Comparison of ENCODE assay signal across 30 cellular contexts in the genomic region with DNA sequence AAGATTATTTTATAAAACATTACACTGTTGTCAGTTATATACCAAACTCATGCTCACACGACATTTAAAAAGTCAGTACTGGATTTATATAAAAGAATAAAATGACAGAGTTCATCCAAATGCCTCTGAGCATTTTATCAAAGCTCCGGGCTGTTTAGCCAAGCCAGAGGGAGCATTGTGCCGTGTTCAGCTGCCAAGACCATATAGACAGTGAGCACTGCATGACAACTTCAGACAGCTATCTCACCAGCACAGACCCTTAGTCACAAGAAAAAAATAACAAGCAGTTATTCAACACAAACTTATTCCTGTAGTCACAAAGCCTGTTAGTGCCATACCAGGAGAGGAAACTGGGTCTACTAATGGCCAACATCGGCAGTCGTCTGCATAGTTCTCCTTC.
"Had no signal": no experiment of that assay in that cellular context is flagged by ENCODE, and none has a peak within 500 bp of the region (broad histone marks: within the 10 kb centered on the region; RNA-seq: fewer than 3 reads in every experiment).

No MANE protein-coding gene starts in this region.

- H3K27ac ChIP-seq: lower lobe of right lung, pancreas, prostate gland, spleen, suprapubic skin, thoracic aorta, tibial artery, upper lobe of right lung had no signal

- H3K27me3 Mint-ChIP-seq: stimulated activated naive CD8-positive, alpha-beta T cell treated with anti-CD3 and anti-CD28 coated beads, Interleukin-15, Interleukin-2, amounts not matched to agents 100 ng/mL and 50 ng/mL, for 24 hours had no signal

- H3K27ac Mint-ChIP-seq: naive thymus-derived CD8-positive, alpha-beta T cell; nephron; stimulated activated effector memory CD8-positive, alpha-beta T cell treated with anti-CD3 and anti-CD28 coated beads, Interleukin-12 subunit alpha, Interleukin-12 subunit beta, amount 100 ng/mL, for 72 hours; stimulated activated naive CD8-positive, alpha-beta T cell treated with anti-CD3 and anti-CD28 coated beads, Interleukin-15, Interleukin-2, amounts not matched to agents 100 ng/mL and 50 ng/mL, for 24 hours had no signal

- H3K4me1 Mint-ChIP-seq: naive thymus-derived CD8-positive, alpha-beta T cell; nephron; neural crest cell; stimulated activated effector memory CD8-positive, alpha-beta T cell treated with anti-CD3 and anti-CD28 coated beads, Interleukin-12 subunit alpha, Interleukin-12 subunit beta, amount 100 ng/mL, for 72 hours had no signal

- H3K4me1 ChIP-seq: lower lobe of right lung, pancreas, prostate gland, spleen, suprapubic skin, tibial artery, upper lobe of right lung had no signal

- FAIRE-seq: keratinocyte, pancreas, small intestine, urothelium cell line had no signal

- H3K36me3 ChIP-seq: lower lobe of right lung, pancreas, prostate gland, spleen, suprapubic skin, thoracic aorta, tibial artery, upper lobe of right lung had no signal

- H3K4me3 ChIP-seq: lower lobe of right lung, pancreas, prostate gland, spleen, suprapubic skin, thoracic aorta, tibial artery, upper lobe of right lung had no signal

- H3K27me3 ChIP-seq: pancreas, spleen, suprapubic skin, tibial artery, upper lobe of right lung had no signal

- H3K36me3 Mint-ChIP-seq: naive thymus-derived CD8-positive, alpha-beta T cell; stimulated activated effector memory CD8-positive, alpha-beta T cell treated with anti-CD3 and anti-CD28 coated beads, Interleukin-12 subunit alpha, Interleukin-12 subunit beta, amount 100 ng/mL, for 72 hours had no signal

- ATAC-seq: left lobe of liver; lower lobe of right lung; naive thymus-derived CD8-positive, alpha-beta T cell; pancreas; right cardiac atrium; sciatic nerve; stimulated activated effector memory CD8-positive, alpha-beta T cell treated with anti-CD3 and anti-CD28 coated beads, Interleukin-12 subunit alpha, Interleukin-12 subunit beta, amount 100 ng/mL, for 72 hours; upper lobe of right lung had no signal

- DNase-seq: hippocampal formation; kidney glomerular epithelial cell; left cardiac atrium; lower lobe of right lung; mammary epithelial cell; mesenchymal stem cell; naive thymus-derived CD8-positive, alpha-beta T cell; nucleus accumbens; pancreas; posterior cingulate gyrus; retina; right cardiac atrium; small intestine; spleen; stimulated activated CD4-positive, alpha-beta T cell treated with anti-CD3 and anti-CD28 coated beads, Interleukin-4, amount 100 ng/mL, for 24 hours; stimulated activated naive CD4-positive, alpha-beta T cell; tibial artery; trophoblast cell; upper lobe of right lung had no signal

- H3K4me3 Mint-ChIP-seq: naive thymus-derived CD8-positive, alpha-beta T cell; nephron; neural crest cell; stimulated activated effector memory CD8-positive, alpha-beta T cell treated with anti-CD3 and anti-CD28 coated beads, Interleukin-12 subunit alpha, Interleukin-12 subunit beta, amount 100 ng/mL, for 72 hours; stimulated activated naive CD8-positive, alpha-beta T cell treated with anti-CD3 and anti-CD28 coated beads, Interleukin-15, Interleukin-2, amounts not matched to agents 100 ng/mL and 50 ng/mL, for 24 hours had no signal

- H3K9me3 ChIP-seq: lower lobe of right lung, pancreas, prostate gland, spleen, suprapubic skin, thoracic aorta, tibial artery, upper lobe of right lung had no signal
